Comparison of ENCODE assay signal across 10 cellular contexts in genomic region chr6:131635384-131636340, GRCh38. TPM values are rescaled to one million over a fixed set of nuclear protein-coding genes. Genes with fewer than 3 reads are reported as not detected.
A peak's percentile ranks its signal among the peaks of the same experiment; 100 is the strongest.
DNase-seq lines count a peak whose midpoint lies in the region; ATAC-seq, FAIRE-seq and TF ChIP-seq lines count a peak whose summit lies in the region.
"Had no signal": no experiment of that assay in that cellular context is flagged by ENCODE, and none has a peak within 500 bp of the region (broad histone marks: within the 10 kb centered on the region; RNA-seq: fewer than 3 reads in every experiment).

No MANE protein-coding gene starts in this region.

- H3K27me3 Mint-ChIP-seq in HFFc6 (ENCODE audit: insufficient read depth) = peaks cover 6% of the 10 kb centered on the region
- H3K27me3 Mint-ChIP-seq in activated CD8-positive, alpha-beta T cell treated with anti-CD3 and anti-CD28 coated beads, Interleukin-2, amount 10 ng/mL, durations not matched to agents 7 days and 5 days (ENCODE audit: low read depth) = peaks cover 3% of the 10 kb centered on the region

- H3K9me3 ChIP-seq in kidney (ENCODE audit: control insufficient read depth in 1 of 2, low read length in 2 of 2) = no peaks in the 10 kb centered on the region
- H3K9me3 ChIP-seq: MG63 had no signal

- POLR2A ChIA-PET in activated CD8-positive, alpha-beta T cell treated with anti-CD3 and anti-CD28 coated beads, Interleukin-2, amount 10 ng/mL, durations not matched to agents 7 days and 5 days (lab: Charles Lee) = no interaction called here

- no peak for TF ChIP-seq CTCF in kidney (IDR thresholded peaks at IDR 0.05; ENCODE audit: borderline replicate concordance, extremely low read depth, insufficient read depth)
- no peak for TF ChIP-seq CTCF in HFFc6 (IDR thresholded peaks at IDR 0.05)

- no peaks in the 10 kb centered on the region for H3K9me3 Mint-ChIP-seq in HFFc6
- H3K9me3 Mint-ChIP-seq in activated CD8-positive, alpha-beta T cell treated with anti-CD3 and anti-CD28 coated beads, Interleukin-2, amount 10 ng/mL, durations not matched to agents 7 days and 5 days (ENCODE audit: insufficient read depth) = no peaks in the 10 kb centered on the region

- no peak overlapping the region for H3K9ac ChIP-seq in kidney (ENCODE audit: low read length in 2 of 2)

- no peaks in the 10 kb centered on the region for H3K4me1 ChIP-seq in kidney (ENCODE audit: control insufficient read depth in 1 of 2, insufficient read depth in 1 of 2, low read depth in 1 of 2, low read length in 2 of 2)

- peaks cover 7% of the 10 kb centered on the region; the same call in 1 of the 2 replicates for H3K4me1 Mint-ChIP-seq in HFFc6 (ENCODE audit: low read depth)
- no peaks in the 10 kb centered on the region for H3K4me1 Mint-ChIP-seq in activated CD8-positive, alpha-beta T cell treated with anti-CD3 and anti-CD28 coated beads, Interleukin-2, amount 10 ng/mL, durations not matched to agents 7 days and 5 days (ENCODE audit: low read depth)

- H3K36me3 ChIP-seq in kidney (ENCODE audit: control insufficient read depth in 1 of 2, insufficient read depth in 2 of 2, low read length in 2 of 2) = no peaks in the 10 kb centered on the region
- H3K36me3 ChIP-seq: MG63 had no signal

- DNase-seq in kidney (no peak), HFFc6 (no peak), cerebellum (ENCODE audit: low spot score) (no peak), NOMO-1 treated with DMSO at 0.1 percent for 48 hours (lab: John Stamatoyannopoulos, UW; ENCODE audit: unreplicated experiment) (no peak)
- no peak for DNase-seq in activated CD8-positive, alpha-beta T cell treated with anti-CD3 and anti-CD28 coated beads, Interleukin-2, amount 10 ng/mL, durations not matched to agents 7 days and 5 days
- DNase-seq: MG63, midbrain had no signal

- CTCF ChIA-PET in activated CD8-positive, alpha-beta T cell treated with anti-CD3 and anti-CD28 coated beads, Interleukin-2, amount 10 ng/mL, durations not matched to agents 7 days and 5 days (lab: Charles Lee) = interaction anchor here (0.6 to 5.4 kb wide), 2 partner anchors 7 to 31 kb away, joined by 4 to 75 read pairs; partner anchors contain the start of gene MED23

- ATAC-seq in GM18511 (IDR thresholded peaks at IDR 0.05; ENCODE audit: unreplicated experiment) (peak; percentile 91), GM21717 (IDR thresholded peaks at IDR 0.05; ENCODE audit: unreplicated experiment) (peak; percentile 71), HG03342 (IDR thresholded peaks at IDR 0.05; ENCODE audit: unreplicated experiment) (peak; percentile 91)
- no peak for ATAC-seq in activated CD8-positive, alpha-beta T cell treated with anti-CD3 and anti-CD28 coated beads, Interleukin-2, amount 10 ng/mL, durations not matched to agents 7 days and 5 days

- peak overlapping the region; percentile 41 to 52 for H3K27ac ChIP-seq in kidney (ENCODE audit: low read depth in 2 of 2, low read length in 2 of 2)

- intact Hi-C loops in kidney (cut with DNase I) = no loop called here

- no peak overlapping the region for H3K27ac Mint-ChIP-seq in HFFc6
- H3K27ac Mint-ChIP-seq in activated CD8-positive, alpha-beta T cell treated with anti-CD3 and anti-CD28 coated beads, Interleukin-2, amount 10 ng/mL, durations not matched to agents 7 days and 5 days = no peak overlapping the region

- H3K4me3 ChIP-seq in kidney (ENCODE audit: low read length in 2 of 2) = peak overlapping the region; percentile 39 to 48
- H3K4me3 ChIP-seq: MG63 had no signal

- H3K36me3 Mint-ChIP-seq in HFFc6 (ENCODE audit: low read depth) = no peaks in the 10 kb centered on the region
- no peaks in the 10 kb centered on the region for H3K36me3 Mint-ChIP-seq in activated CD8-positive, alpha-beta T cell treated with anti-CD3 and anti-CD28 coated beads, Interleukin-2, amount 10 ng/mL, durations not matched to agents 7 days and 5 days (ENCODE audit: low read depth)

- FAIRE-seq in kidney (lab: Jason Lieb, UNC) = peak; percentile 6

- no peak overlapping the region for H3K4me3 Mint-ChIP-seq in HFFc6
- H3K4me3 Mint-ChIP-seq in activated CD8-positive, alpha-beta T cell treated with anti-CD3 and anti-CD28 coated beads, Interleukin-2, amount 10 ng/mL, durations not matched to agents 7 days and 5 days = no peak overlapping the region

RNA-seq across cellular contexts. Expression of gene ENPP3, which starts 1.4 kb away (rescaled TPM):
- total RNA-seq in kidney (2.0 TPM), cerebellum (0.64 TPM)
- 2.5 TPM for polyA plus RNA-seq in kidney (ENCODE audit: insufficient read depth, low read depth, low replicate concordance)
- total RNA-seq in HFFc6 (2021; fragmentation: NEBNext Ultra II Directional; extraction: Animal tissue kit (Norgen Biotek cat#: 25700)) = under 1 TPM in 2 of 6 experiments, not detected in 4; 0.07 to 0.12 TPM
- total RNA-seq in activated CD8-positive, alpha-beta T cell treated with anti-CD3 and anti-CD28 coated beads, Interleukin-2, amount 10 ng/mL, durations not matched to agents 7 days and 5 days = under 1 TPM; 0.11 to 0.47 TPM

RNA-seq across cellular contexts. Expression of gene MED23, which starts 7.6 kb away (rescaled TPM):
- total RNA-seq in kidney = 27.4 TPM
- 7.7 TPM for polyA plus RNA-seq in kidney (ENCODE audit: insufficient read depth, low read depth, low replicate concordance)
- 10 to 100 TPM; 20.5 to 27.3 (median 23.8) TPM for total RNA-seq in HFFc6 (2021; fragmentation: NEBNext Ultra II Directional; extraction: Animal tissue kit (Norgen Biotek cat#: 25700))
- 61.7 TPM for total RNA-seq in cerebellum
- total RNA-seq in activated CD8-positive, alpha-beta T cell treated with anti-CD3 and anti-CD28 coated beads, Interleukin-2, amount 10 ng/mL, durations not matched to agents 7 days and 5 days = 10 to 100 TPM; 26.1 to 27.8 TPM
